In genomic region chr16:14357328-14357727, GRCh38 we compare ENCODE assay signal across 1 cellular context.
TF ChIP-seq lines count a peak whose summit lies in the region.

No MANE protein-coding gene starts in this region.

TF ChIP-seq in HepG2, 621 proteins besides CTCF, POLR2A, EP300 and RAD21 (continued from another document):
- 0 out of 2 replicates have a peak, but pooled peaks have one; percentile 58 for TF ChIP-seq MEIS1 (CRISPR knock-in tag; IDR thresholded peaks at IDR 0.05; ENCODE audit: borderline replicate concordance)
- no peak for TF ChIP-seq STAT6 (CRISPR knock-in tag; IDR thresholded peaks at IDR 0.05; ENCODE audit: borderline replicate concordance)
- peak; percentile 29; the same call in 1 of the 2 replicates for TF ChIP-seq ZFP91 (CRISPR knock-in tag; IDR thresholded peaks at IDR 0.05; ENCODE audit: borderline replicate concordance)
- peak; percentile 63; the same call in 1 of the 2 replicates for TF ChIP-seq ZNF83 (CRISPR knock-in tag; IDR thresholded peaks at IDR 0.05; ENCODE audit: borderline replicate concordance)
- peak; percentile 4; the same call in 1 of the 2 replicates for TF ChIP-seq ZBTB4 (CRISPR knock-in tag; IDR thresholded peaks at IDR 0.05; ENCODE audit: borderline replicate concordance)
- TF ChIP-seq ZNF878 (CRISPR knock-in tag; IDR thresholded peaks at IDR 0.05), result no peak
- TF ChIP-seq ZNF501 (CRISPR knock-in tag; IDR thresholded peaks at IDR 0.05), result 0 out of 2 replicates have a peak, but pooled peaks have one; percentile 17
- no peak for TF ChIP-seq TOE1 (CRISPR knock-in tag; IDR thresholded peaks at IDR 0.05)
- TF ChIP-seq PAX8 (CRISPR knock-in tag; IDR thresholded peaks at IDR 0.05; ENCODE audit: borderline replicate concordance), result no peak
- TF ChIP-seq NCOA2 (CRISPR knock-in tag; IDR thresholded peaks at IDR 0.05), result no peak
- TF ChIP-seq EHMT2 (IDR thresholded peaks at IDR 0.05; ENCODE audit: borderline replicate concordance, low read depth, low read length), result no peak
- TF ChIP-seq NKX3-1 (CRISPR knock-in tag; IDR thresholded peaks at IDR 0.05), result no peak
- 0 out of 2 replicates have a peak, but pooled peaks have one; percentile 23 for TF ChIP-seq ZFP41 (CRISPR knock-in tag; IDR thresholded peaks at IDR 0.05; ENCODE audit: borderline replicate concordance)
- peak; percentile 63; the same call in 1 of the 2 replicates for TF ChIP-seq ZBTB21 (CRISPR knock-in tag; IDR thresholded peaks at IDR 0.05)
- TF ChIP-seq RELA (CRISPR knock-in tag; IDR thresholded peaks at IDR 0.05), result no peak
- no peak for TF ChIP-seq NR2F6 (IDR thresholded peaks at IDR 0.05)
- no peak for TF ChIP-seq NR2F6 (CRISPR knock-in tag; IDR thresholded peaks at IDR 0.05)
- TF ChIP-seq ZKSCAN8 (CRISPR knock-in tag; IDR thresholded peaks at IDR 0.05; ENCODE audit: borderline replicate concordance), result no peak
- no peak for TF ChIP-seq ZBTB42 (CRISPR knock-in tag; IDR thresholded peaks at IDR 0.05)
- no peak for TF ChIP-seq ZSCAN22 (CRISPR knock-in tag; IDR thresholded peaks at IDR 0.05)
- TF ChIP-seq ZNF558 (CRISPR knock-in tag; IDR thresholded peaks at IDR 0.05; ENCODE audit: borderline replicate concordance), result no peak
- TF ChIP-seq HOMEZ (CRISPR knock-in tag; IDR thresholded peaks at IDR 0.05; ENCODE audit: low read depth), result no peak
- TF ChIP-seq ARID5B (CRISPR knock-in tag; IDR thresholded peaks at IDR 0.05), result 0 out of 2 replicates have a peak, but pooled peaks have one; percentile 11
- no peak for TF ChIP-seq NR3C1 (CRISPR knock-in tag; IDR thresholded peaks at IDR 0.05)
- 0 out of 2 replicates have a peak, but pooled peaks have one; percentile 12 for TF ChIP-seq ZNF263 (CRISPR knock-in tag; IDR thresholded peaks at IDR 0.05)
- TF ChIP-seq MED8 (CRISPR knock-in tag; IDR thresholded peaks at IDR 0.05; ENCODE audit: insufficient replicate concordance), result no peak
- TF ChIP-seq PPARG (CRISPR knock-in tag; conservative IDR thresholded peaks at IDR 0.05), result 0 out of 2 replicates have a peak, but pooled peaks have one; percentile 24
- TF ChIP-seq ZNF687 (CRISPR knock-in tag; IDR thresholded peaks at IDR 0.05), result peak; percentile 61
